8 cellular contexts compared by ENCODE assay signal in genomic region chr11:10455637-10456487, GRCh38. TPM values are rescaled to one million over a fixed set of nuclear protein-coding genes. Genes with fewer than 3 reads are reported as not detected.
DNase-seq lines count a peak whose midpoint lies in the region; ATAC-seq and TF ChIP-seq lines count a peak whose summit lies in the region.

No MANE protein-coding gene starts in this region.

- TF ChIP-seq CTCF in VCaP (conservative IDR thresholded peaks at IDR 0.05) (no peak), breast epithelium (IDR thresholded peaks at IDR 0.05) (no peak), right lobe of liver (IDR thresholded peaks at IDR 0.05) (no peak)

- peak; percentile 46 for ATAC-seq in HG02840 (IDR thresholded peaks at IDR 0.05; ENCODE audit: low FRiP score, unreplicated experiment)
- peak; percentile 57 to 70 (median 59) for ATAC-seq in right lobe of liver

- H3K4me3 ChIP-seq in breast epithelium, result peak overlapping the region; percentile 6 to 46 (median 16)
- peak overlapping the region; percentile 4 to 20 (median 5) for H3K4me3 ChIP-seq in right lobe of liver

- 24% methylated on average over 8 of the region's 18 CpGs for WGBS in right lobe of liver (ENCODE audit: insufficient coverage, low coverage, low lambda C conversion rate, missing lambda C conversion rate)

- TF ChIP-seq POLR2A in breast epithelium (IDR thresholded peaks at IDR 0.05) (no peak), right lobe of liver (IDR thresholded peaks at IDR 0.05) (no peak)

- no peaks in the 10 kb centered on the region for H3K27me3 ChIP-seq in breast epithelium
- no peaks in the 10 kb centered on the region for H3K27me3 ChIP-seq in right lobe of liver

- H3K4me1 ChIP-seq in breast epithelium (no peaks in the 10 kb centered on the region), right lobe of liver (no peaks in the 10 kb centered on the region)

- H3K9me3 ChIP-seq in breast epithelium (no peaks in the 10 kb centered on the region), right lobe of liver (no peaks in the 10 kb centered on the region)

- H3K27ac ChIP-seq in VCaP (peak overlapping the region; percentile 93), breast epithelium (peak overlapping the region in 1 of 2 donors; percentile 61), right lobe of liver (peak overlapping the region in 1 of 3 donors; percentile 50)

- DNase-seq in NCI-H1436 (lab: John Stamatoyannopoulos, UW) (peak; percentile 4), NCI-H1436 treated with DMSO at 0.1 percent for 48 hours (lab: John Stamatoyannopoulos, UW) (no peak), NCI-H187 (lab: John Stamatoyannopoulos, UW) (peak; percentile 65 to 67), breast epithelium (ENCODE audit: low spot score in 2 of 2) (no peak), right lobe of liver (peak in 1 of 3 donors; percentile 41)
- peak; percentile 68 to 79 for DNase-seq in stimulated activated CD4-positive, alpha-beta T cell treated with anti-CD3 and anti-CD28 coated beads, Interleukin-4, amount 100 ng/mL, for 4 hours

- H3K36me3 ChIP-seq in breast epithelium, result no peaks in the 10 kb centered on the region
- H3K36me3 ChIP-seq in right lobe of liver, result no peaks in the 10 kb centered on the region

- intact Hi-C loops in breast epithelium (cut with DNase I; ENCODE audit: low total_unique reads) (loop anchor here (2.0 kb wide), 1 partner anchor 39 kb away; no protein-coding TSS in a partner anchor), right lobe of liver (cut with DNase I) (no loop called here)

RNA-seq across cellular contexts. Expression of gene AMPD3, which starts 0.8 kb away (rescaled TPM):
- 1 to 10 TPM; 6.2 to 6.6 (median 6.4) TPM for total RNA-seq in breast epithelium
- 1 to 10 TPM in 5 of 6 experiments, under 1 TPM in 1; 0.98 to 5.0 (median 1.8) TPM for total RNA-seq in right lobe of liver

Comparison
In these comparisons a context has a peak if more than half of its experiments do, and no peak if none do; other contexts are left out.
1. DNase-seq: peak in NCI-H1436 (single experiment), NCI-H187 (2 of 2) and stimulated activated CD4-positive, alpha-beta T cell treated with anti-CD3 and anti-CD28 coated beads, Interleukin-4, amount 100 ng/mL, for 4 hours (2 of 2); none in NCI-H1436 treated with DMSO at 0.1 percent for 48 hours (single experiment) and breast epithelium (0 of 2).